ENCODE assay signal across 18 cellular contexts in genomic region chr9:129276486-129277260, GRCh38.
DNase-seq lines count a peak whose midpoint lies in the region; ATAC-seq and TF ChIP-seq lines count a peak whose summit lies in the region.
"Had no signal": no experiment of that assay in that cellular context is flagged by ENCODE, and none has a peak within 500 bp of the region (broad histone marks: within the 10 kb centered on the region; RNA-seq: fewer than 3 reads in every experiment).

No MANE protein-coding gene starts in this region.

- H3K36me3 ChIP-seq in right lobe of liver = no peaks in the 10 kb centered on the region
- H3K36me3 ChIP-seq: brain microvascular endothelial cell, SJSA1 had no signal

- no peak for TF ChIP-seq POLR2A in right lobe of liver (IDR thresholded peaks at IDR 0.05)

- H3K4me1 Mint-ChIP-seq in activated B cell treated with CpG ODN at 0.5 μM for 24 hours = peaks cover 4% of the 10 kb centered on the region
- peaks cover 43% of the 10 kb centered on the region for H3K4me1 Mint-ChIP-seq in type B pancreatic cell (ENCODE audit: unreplicated experiment)
- peaks cover 30% of the 10 kb centered on the region for H3K4me1 Mint-ChIP-seq in osteocyte (ENCODE audit: unreplicated experiment)

- DNase-seq in activated effector memory CD4-positive, alpha-beta T cell treated with anti-CD3 and anti-CD28 coated beads, Interleukin-2, amount 50 U/mL, for 16 hours = peak; percentile 47
- no peak for DNase-seq in activated effector memory CD4-positive, alpha-beta T cell treated with Interleukin-2 at 50 U/mL for 16 hours
- DNase-seq in activated B cell treated with CpG ODN at 0.5 μM for 24 hours = peak; percentile 7
- DNase-seq in right lobe of liver = peak in 2 of 3 donors; percentile 29 to 33
- DNase-seq in type B pancreatic cell (ENCODE audit: extremely low spot score, unreplicated experiment) = no peak
- no peak for DNase-seq in osteocyte (ENCODE audit: extremely low spot score, unreplicated experiment)
- no peak for DNase-seq in stimulated activated CD4-positive, alpha-beta T cell treated with anti-CD3 and anti-CD28 coated beads, Interleukin-15, amount 100 ng/mL, for 24 hours
- DNase-seq: activated CD8-positive, alpha-beta T cell treated with anti-CD3 and anti-CD28 coated beads for 36 hours; brain microvascular endothelial cell; effector memory CD8-positive, alpha-beta T cell; foreskin fibroblast; GDM1; immature natural killer cell; NCI-H1105; T1000 had no signal

- CTCF ChIA-PET in activated B cell treated with CpG ODN at 0.5 μM for 24 hours (lab: Charles Lee) = interaction anchor here (1.0 kb wide), 1 partner anchor 145 kb away, joined by 3 read pairs; no protein-coding TSS in a partner anchor

- H3K4me1 ChIP-seq in right lobe of liver = no peaks in the 10 kb centered on the region

- TF ChIP-seq CTCF in activated B cell treated with CpG ODN at 0.5 μM for 24 hours (IDR thresholded peaks at IDR 0.05) (no peak), right lobe of liver (IDR thresholded peaks at IDR 0.05) (no peak), type B pancreatic cell (conservative IDR thresholded peaks at IDR 0.05) (no peak), osteocyte (IDR thresholded peaks at IDR 0.05) (no peak)

- H3K4me3 Mint-ChIP-seq in activated B cell treated with CpG ODN at 0.5 μM for 24 hours (no peak overlapping the region), type B pancreatic cell (peak overlapping the region; percentile 61), osteocyte (ENCODE audit: unreplicated experiment) (no peak overlapping the region)
- H3K4me3 Mint-ChIP-seq: activated CD8-positive, alpha-beta T cell treated with anti-CD3 and anti-CD28 coated beads for 36 hours; effector memory CD8-positive, alpha-beta T cell; immature natural killer cell had no signal

- no peak overlapping the region for H3K27ac ChIP-seq in right lobe of liver
- H3K27ac ChIP-seq: brain microvascular endothelial cell, SJSA1 had no signal

- ATAC-seq in activated B cell treated with CpG ODN at 0.5 μM for 24 hours (ENCODE audit: low read depth) = no peak
- ATAC-seq in right lobe of liver = no peak
- no peak for ATAC-seq in GM19328 (IDR thresholded peaks at IDR 0.05; ENCODE audit: unreplicated experiment)
- ATAC-seq: activated CD8-positive, alpha-beta T cell treated with anti-CD3 and anti-CD28 coated beads for 36 hours; effector memory CD8-positive, alpha-beta T cell had no signal

- H3K27me3 ChIP-seq in right lobe of liver = no peaks in the 10 kb centered on the region
- H3K27me3 ChIP-seq: brain microvascular endothelial cell, SJSA1 had no signal

- H3K27me3 Mint-ChIP-seq in activated B cell treated with CpG ODN at 0.5 μM for 24 hours (peaks cover 47% of the 10 kb centered on the region), type B pancreatic cell (no peaks in the 10 kb centered on the region), osteocyte (ENCODE audit: unreplicated experiment) (peaks cover 5% of the 10 kb centered on the region)
- H3K27me3 Mint-ChIP-seq: activated CD8-positive, alpha-beta T cell treated with anti-CD3 and anti-CD28 coated beads for 36 hours had no signal

- H3K9me3 ChIP-seq in right lobe of liver = no peaks in the 10 kb centered on the region
- H3K9me3 ChIP-seq: SJSA1 had no signal

- H3K36me3 Mint-ChIP-seq in activated B cell treated with CpG ODN at 0.5 μM for 24 hours (ENCODE audit: low read depth) = no peaks in the 10 kb centered on the region
- H3K36me3 Mint-ChIP-seq in type B pancreatic cell = no peaks in the 10 kb centered on the region
- H3K36me3 Mint-ChIP-seq in osteocyte (ENCODE audit: unreplicated experiment) = no peaks in the 10 kb centered on the region
- H3K36me3 Mint-ChIP-seq: immature natural killer cell had no signal

- intact Hi-C loops in activated B cell treated with CpG ODN at 0.5 μM for 24 hours (cut with micrococcal nuclease) (no loop called here), right lobe of liver (cut with DNase I) (no loop called here)

- H3K27ac Mint-ChIP-seq in activated B cell treated with CpG ODN at 0.5 μM for 24 hours (no peak overlapping the region), type B pancreatic cell (peak overlapping the region; percentile 94), osteocyte (ENCODE audit: unreplicated experiment) (no peak overlapping the region)
- H3K27ac Mint-ChIP-seq: activated CD8-positive, alpha-beta T cell treated with anti-CD3 and anti-CD28 coated beads for 36 hours; effector memory CD8-positive, alpha-beta T cell; progenitor cell of endocrine pancreas had no signal

- H3K4me3 ChIP-seq in right lobe of liver = no peak overlapping the region
- H3K4me3 ChIP-seq: SJSA1 had no signal

- H3K9me3 Mint-ChIP-seq in activated B cell treated with CpG ODN at 0.5 μM for 24 hours (no peaks in the 10 kb centered on the region), type B pancreatic cell (no peaks in the 10 kb centered on the region), osteocyte (ENCODE audit: unreplicated experiment) (no peaks in the 10 kb centered on the region)
- H3K9me3 Mint-ChIP-seq: activated CD8-positive, alpha-beta T cell treated with anti-CD3 and anti-CD28 coated beads for 36 hours; effector memory CD8-positive, alpha-beta T cell; immature natural killer cell had no signal

- WGBS in right lobe of liver (ENCODE audit: insufficient coverage, low coverage, low lambda C conversion rate, missing lambda C conversion rate) = 80% methylated on average over 16 of the region's 18 CpGs

- POLR2A ChIA-PET in activated B cell treated with CpG ODN at 0.5 μM for 24 hours (lab: Charles Lee) = no interaction called here

Comparison
In these comparisons a context has a peak if more than half of its experiments do, and no peak if none do; other contexts are left out.
1. DNase-seq: peak in activated effector memory CD4-positive, alpha-beta T cell treated with anti-CD3 and anti-CD28 coated beads, Interleukin-2, amount 50 U/mL, for 16 hours (single experiment), activated B cell treated with CpG ODN at 0.5 μM for 24 hours (single experiment) and right lobe of liver (2 of 3); none in activated effector memory CD4-positive, alpha-beta T cell treated with Interleukin-2 at 50 U/mL for 16 hours (single experiment), type B pancreatic cell (single experiment), osteocyte (single experiment) and stimulated activated CD4-positive, alpha-beta T cell treated with anti-CD3 and anti-CD28 coated beads, Interleukin-15, amount 100 ng/mL, for 24 hours (single experiment).